Comparison of ENCODE assay signal across 16 cellular contexts in the genomic region with DNA sequence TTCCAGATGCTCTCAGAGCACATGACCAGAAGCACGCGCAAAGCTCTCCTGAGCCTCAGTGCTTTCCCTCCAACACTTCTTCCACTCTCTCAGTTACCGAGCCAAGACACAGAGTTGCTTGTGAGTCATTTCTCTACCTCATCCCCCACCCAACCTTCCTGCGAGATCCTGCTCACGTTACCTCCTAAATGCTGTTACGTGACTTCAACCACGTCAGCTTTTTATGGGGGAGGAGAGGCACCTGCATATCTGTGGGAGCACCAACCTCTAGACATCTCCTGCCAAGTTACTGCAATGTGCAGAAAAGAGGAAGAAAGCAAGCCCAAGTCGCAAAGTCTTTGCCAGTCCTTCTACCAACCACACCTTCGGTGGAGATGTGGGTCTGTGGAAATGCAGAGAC. TPM values are rescaled to one million over a fixed set of nuclear protein-coding genes. Genes with fewer than 3 reads are reported as not detected.
"Had no signal": no experiment of that assay in that cellular context is flagged by ENCODE, and none has a peak within 500 bp of the region (broad histone marks: within the 10 kb centered on the region; RNA-seq: fewer than 3 reads in every experiment).

No MANE protein-coding gene starts in this region.

- FAIRE-seq: TTC549 had no signal

- H3K9me3 ChIP-seq: thyroid gland, vagina had no signal

- H3K4me2 ChIP-seq: smooth muscle cell had no signal

- H3K4me3 ChIP-seq: smooth muscle cell, thyroid gland, vagina had no signal

- ATAC-seq: left colon; naive thymus-derived CD4-positive, alpha-beta T cell; right cardiac atrium had no signal

- H3K36me3 ChIP-seq: thyroid gland, vagina had no signal

- H3K27ac ChIP-seq: thyroid gland, vagina had no signal

- DNase-seq: activated CD4-positive, CD25-positive, alpha-beta regulatory T cell; activated effector memory CD4-positive, alpha-beta T cell treated with Interleukin-2 at 50 U/mL for 16 hours; amniotic stem cell; cerebellar nuclear complex; dermis blood vessel endothelial cell; erythroblast; left colon; naive thymus-derived CD4-positive, alpha-beta T cell; posterior cingulate gyrus; right cardiac atrium; thyroid gland had no signal

- H3K4me1 ChIP-seq: thyroid gland, vagina had no signal

- H3K27me3 ChIP-seq: thyroid gland, vagina had no signal

RNA-seq across cellular contexts. Expression of gene ERG, which starts 27.2 kb away (rescaled TPM):
- total RNA-seq: activated naive CD4-positive, alpha-beta T cell treated with anti-CD3 and anti-CD28 coated beads, Interleukin-2, amount 50 U/mL, for 72 hours; T-helper 1 cell treated with Interleukin-12 subunit alpha and Interleukin-12 subunit beta and Interleukin-4 antibody, amounts not matched to agents 30 ng/mL and 1 ng/mL, for 36 hours had no signal
- polyA plus RNA-seq: naive thymus-derived CD4-positive, alpha-beta T cell had no signal
